ENCODE assay signal across 25 cellular contexts in the genomic region with DNA sequence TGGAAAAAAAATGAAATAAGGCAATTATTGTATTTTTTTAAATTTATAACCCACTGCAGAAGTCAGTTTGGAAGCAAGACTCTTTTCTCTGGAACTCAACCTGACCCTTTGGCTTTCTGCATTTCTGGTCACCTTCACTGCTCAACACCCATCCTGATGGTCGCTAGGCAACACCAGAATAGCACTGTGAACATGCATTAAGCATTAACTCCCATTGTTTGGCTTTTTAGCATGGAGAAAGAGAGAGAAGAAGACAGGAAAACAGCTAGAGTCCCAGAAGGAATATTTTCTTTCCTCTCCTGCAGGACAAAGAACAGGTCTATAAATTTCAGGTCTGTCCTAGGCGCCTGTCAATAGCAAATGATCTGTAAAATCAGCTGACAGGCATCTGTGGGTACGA.
DNase-seq lines count a peak whose midpoint lies in the region; TF ChIP-seq lines count a peak whose summit lies in the region.
"Had no signal": no experiment of that assay in that cellular context is flagged by ENCODE, and none has a peak within 500 bp of the region (broad histone marks: within the 10 kb centered on the region; RNA-seq: fewer than 3 reads in every experiment).

No MANE protein-coding gene starts in this region.

- H3K4me3 ChIP-seq in HAP-1 (no peak overlapping the region), NT2/D1 (ENCODE audit: insufficient read length, low read depth) (no peak overlapping the region), dorsolateral prefrontal cortex (no peak overlapping the region)
- H3K4me3 ChIP-seq: esophagus muscularis mucosa, sigmoid colon, tibial artery had no signal

- in situ Hi-C loops in HAP-1 (cut with MboI; ENCODE audit: low sequenced_read_pairs), result no loop called here

- DNase-seq in HAP-1 (ENCODE audit: low spot score in 2 of 2) (peak; percentile 22 to 45), NT2/D1 (ENCODE audit: low read depth, low spot score) (peak; percentile 35), iPS-NIHi11 (ENCODE audit: low spot score) (peak; percentile 17), neural crest cell (ENCODE audit: low read depth, low spot score) (no peak), NCI-H2171 treated with DMSO at 0.1 percent for 48 hours (lab: John Stamatoyannopoulos, UW) (no peak), dedifferentiated amniotic fluid mesenchymal stem cell (ENCODE audit: extremely low spot score) (no peak), dorsolateral prefrontal cortex (no peak)
- DNase-seq: activated CD4-positive, alpha-beta memory T cell treated with anti-CD3 and anti-CD28 coated beads, Interleukin-2, amount 10 ng/mL, durations not matched to agents 7 days and 5 days; activated CD8-positive, alpha-beta memory T cell treated with anti-CD3 and anti-CD28 coated beads, Interleukin-2, amount 50 U/mL, for 4 hours; activated naive CD4-positive, alpha-beta T cell treated with anti-CD3 and anti-CD28 coated beads for 36 hours; central memory CD4-positive, alpha-beta T cell; cortex of kidney; foreskin fibroblast; head of caudate nucleus; left colon; mammary epithelial cell; NCI-H1105 treated with DMSO at 0.1 percent for 48 hours; NCI-H2081; NCI-H774; sigmoid colon; stimulated activated CD4-positive, alpha-beta T cell treated with anti-CD3 and anti-CD28 coated beads, Interleukin-4, amount 100 ng/mL, for 1 hour; tibial artery had no signal

- intact Hi-C loops in dorsolateral prefrontal cortex (cut with DNase I), result no loop called here

- H3K9me3 ChIP-seq in HAP-1, result no peaks in the 10 kb centered on the region
- H3K9me3 ChIP-seq in NT2/D1 (ENCODE audit: insufficient read depth, low read length), result no peaks in the 10 kb centered on the region
- H3K9me3 ChIP-seq: esophagus muscularis mucosa, sigmoid colon, tibial artery had no signal

- no peaks in the 10 kb centered on the region for H3K27me3 Mint-ChIP-seq in neural crest cell (ENCODE audit: low read depth)

- H3K36me3 ChIP-seq in HAP-1 (replicated peaks), result no peaks in the 10 kb centered on the region
- H3K36me3 ChIP-seq in NT2/D1 (ENCODE audit: insufficient read depth, insufficient read length, low read length), result no peaks in the 10 kb centered on the region
- H3K36me3 ChIP-seq: esophagus muscularis mucosa, sigmoid colon, tibial artery had no signal

- peak overlapping the region; percentile 60 for H3K27ac Mint-ChIP-seq in neural crest cell (ENCODE audit: unreplicated experiment)
- H3K27ac Mint-ChIP-seq: activated CD4-positive, alpha-beta memory T cell treated with anti-CD3 and anti-CD28 coated beads, Interleukin-2, amount 10 ng/mL, durations not matched to agents 7 days and 5 days; activated naive CD4-positive, alpha-beta T cell treated with anti-CD3 and anti-CD28 coated beads for 36 hours; T-helper 2 cell treated with Interferon-gamma antibody and Interleukin-4, amounts not matched to agents 5 μg/mL and 100 μg/mL, for 36 hours had no signal

- H3K9me3 Mint-ChIP-seq in neural crest cell, result no peaks in the 10 kb centered on the region
- H3K9me3 Mint-ChIP-seq: activated CD4-positive, alpha-beta memory T cell treated with anti-CD3 and anti-CD28 coated beads, Interleukin-2, amount 10 ng/mL, durations not matched to agents 7 days and 5 days; activated naive CD4-positive, alpha-beta T cell treated with anti-CD3 and anti-CD28 coated beads for 36 hours; T-helper 2 cell treated with Interferon-gamma antibody and Interleukin-4, amounts not matched to agents 5 μg/mL and 100 μg/mL, for 36 hours had no signal

- peaks cover 2% of the 10 kb centered on the region for H3K36me3 Mint-ChIP-seq in neural crest cell (ENCODE audit: low read depth)

- H3K4me1 ChIP-seq in HAP-1 (peaks cover 10% of the 10 kb centered on the region), NT2/D1 (ENCODE audit: insufficient read depth, insufficient read length) (no peaks in the 10 kb centered on the region)
- H3K4me1 ChIP-seq: esophagus muscularis mucosa, sigmoid colon, tibial artery had no signal

- no peak overlapping the region for H3K4me3 Mint-ChIP-seq in neural crest cell
- H3K4me3 Mint-ChIP-seq: activated CD4-positive, alpha-beta memory T cell treated with anti-CD3 and anti-CD28 coated beads, Interleukin-2, amount 10 ng/mL, durations not matched to agents 7 days and 5 days; activated naive CD4-positive, alpha-beta T cell treated with anti-CD3 and anti-CD28 coated beads for 36 hours; T-helper 2 cell treated with Interferon-gamma antibody and Interleukin-4, amounts not matched to agents 5 μg/mL and 100 μg/mL, for 36 hours had no signal

- H3K27me3 ChIP-seq in HAP-1 (ENCODE audit: low read depth), result no peaks in the 10 kb centered on the region
- no peaks in the 10 kb centered on the region for H3K27me3 ChIP-seq in NT2/D1 (ENCODE audit: insufficient read depth, insufficient read length)
- H3K27me3 ChIP-seq in dorsolateral prefrontal cortex, result no peaks in the 10 kb centered on the region
- H3K27me3 ChIP-seq: esophagus muscularis mucosa, sigmoid colon, tibial artery had no signal

- H3K4me1 Mint-ChIP-seq in neural crest cell, result peaks cover 80% of the 10 kb centered on the region

- TF ChIP-seq CTCF in neural crest cell (conservative IDR thresholded peaks at IDR 0.05), result no peak
- TF ChIP-seq CTCF in dorsolateral prefrontal cortex (IDR thresholded peaks at IDR 0.05 in 54 of 56, conservative IDR thresholded peaks at IDR 0.05 in 2 of 56; ENCODE audit: low read depth in 1 of 56, partially characterized antibody in 56 of 56), result no peak

- no peak overlapping the region for H3K9ac ChIP-seq in NT2/D1 (ENCODE audit: insufficient read length, low read depth)

- H3K27ac ChIP-seq in dorsolateral prefrontal cortex, result no peak overlapping the region
- H3K27ac ChIP-seq: C4-2B, esophagus muscularis mucosa, sigmoid colon, tibial artery had no signal

Comparison
In these comparisons a context has a peak if more than half of its experiments do, and no peak if none do; other contexts are left out.
1. DNase-seq: peak in HAP-1 (2 of 2), NT2/D1 (single experiment) and iPS-NIHi11 (single experiment); none in neural crest cell (single experiment), NCI-H2171 treated with DMSO at 0.1 percent for 48 hours (single experiment), dedifferentiated amniotic fluid mesenchymal stem cell (single experiment) and dorsolateral prefrontal cortex (0 of 10).